In the genomic region with DNA sequence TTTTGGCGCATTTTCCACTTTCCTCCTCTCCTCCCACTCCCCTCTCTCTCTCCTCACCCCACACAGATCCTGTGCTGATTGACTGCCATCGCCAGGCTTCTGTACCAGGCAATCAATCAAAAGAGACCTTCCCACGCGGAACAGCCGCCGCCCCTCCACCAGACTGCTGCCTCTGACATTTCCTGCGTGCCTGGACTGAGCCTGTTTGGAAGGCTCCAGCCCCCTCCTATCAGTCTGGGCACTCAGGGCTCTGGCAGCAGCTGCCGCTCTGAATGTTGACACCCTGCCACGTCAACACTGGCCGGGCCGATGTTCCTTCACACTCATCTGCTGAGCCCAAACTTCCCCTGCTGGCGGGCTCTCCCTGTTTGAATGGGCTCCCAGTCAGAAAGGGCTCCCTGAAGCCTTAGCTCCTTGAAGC, we compare ENCODE assay signal across 2 cellular contexts.
TF ChIP-seq lines count a peak whose summit lies in the region.

No MANE protein-coding gene starts in this region.

TF ChIP-seq in GM12878, 131 proteins besides CTCF, POLR2A, EP300 and RAD21 (continued from another document):
- TF ChIP-seq, protein P1, sequence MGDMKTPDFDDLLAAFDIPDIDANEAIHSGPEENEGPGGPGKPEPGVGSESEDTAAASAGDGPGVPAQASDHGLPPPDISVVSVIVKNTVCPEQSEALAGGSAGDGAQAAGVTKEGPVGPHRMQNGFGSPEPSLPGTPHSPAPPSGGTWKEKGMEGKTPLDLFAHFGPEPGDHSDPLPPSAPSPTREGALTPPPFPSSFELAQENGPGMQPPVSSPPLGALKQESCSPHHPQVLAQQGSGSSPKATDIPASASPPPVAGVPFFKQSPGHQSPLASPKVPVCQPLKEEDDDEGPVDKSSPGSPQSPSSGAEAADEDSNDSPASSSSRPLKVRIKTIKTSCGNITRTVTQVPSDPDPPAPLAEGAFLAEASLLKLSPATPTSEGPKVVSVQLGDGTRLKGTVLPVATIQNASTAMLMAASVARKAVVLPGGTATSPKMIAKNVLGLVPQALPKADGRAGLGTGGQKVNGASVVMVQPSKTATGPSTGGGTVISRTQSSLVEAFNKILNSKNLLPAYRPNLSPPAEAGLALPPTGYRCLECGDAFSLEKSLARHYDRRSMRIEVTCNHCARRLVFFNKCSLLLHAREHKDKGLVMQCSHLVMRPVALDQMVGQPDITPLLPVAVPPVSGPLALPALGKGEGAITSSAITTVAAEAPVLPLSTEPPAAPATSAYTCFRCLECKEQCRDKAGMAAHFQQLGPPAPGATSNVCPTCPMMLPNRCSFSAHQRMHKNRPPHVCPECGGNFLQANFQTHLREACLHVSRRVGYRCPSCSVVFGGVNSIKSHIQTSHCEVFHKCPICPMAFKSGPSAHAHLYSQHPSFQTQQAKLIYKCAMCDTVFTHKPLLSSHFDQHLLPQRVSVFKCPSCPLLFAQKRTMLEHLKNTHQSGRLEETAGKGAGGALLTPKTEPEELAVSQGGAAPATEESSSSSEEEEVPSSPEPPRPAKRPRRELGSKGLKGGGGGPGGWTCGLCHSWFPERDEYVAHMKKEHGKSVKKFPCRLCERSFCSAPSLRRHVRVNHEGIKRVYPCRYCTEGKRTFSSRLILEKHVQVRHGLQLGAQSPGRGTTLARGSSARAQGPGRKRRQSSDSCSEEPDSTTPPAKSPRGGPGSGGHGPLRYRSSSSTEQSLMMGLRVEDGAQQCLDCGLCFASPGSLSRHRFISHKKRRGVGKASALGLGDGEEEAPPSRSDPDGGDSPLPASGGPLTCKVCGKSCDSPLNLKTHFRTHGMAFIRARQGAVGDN (IDR thresholded peaks at IDR 0.05), result peak; percentile 46; the same call in 1 of the 2 replicates
- TF ChIP-seq, protein P2, sequence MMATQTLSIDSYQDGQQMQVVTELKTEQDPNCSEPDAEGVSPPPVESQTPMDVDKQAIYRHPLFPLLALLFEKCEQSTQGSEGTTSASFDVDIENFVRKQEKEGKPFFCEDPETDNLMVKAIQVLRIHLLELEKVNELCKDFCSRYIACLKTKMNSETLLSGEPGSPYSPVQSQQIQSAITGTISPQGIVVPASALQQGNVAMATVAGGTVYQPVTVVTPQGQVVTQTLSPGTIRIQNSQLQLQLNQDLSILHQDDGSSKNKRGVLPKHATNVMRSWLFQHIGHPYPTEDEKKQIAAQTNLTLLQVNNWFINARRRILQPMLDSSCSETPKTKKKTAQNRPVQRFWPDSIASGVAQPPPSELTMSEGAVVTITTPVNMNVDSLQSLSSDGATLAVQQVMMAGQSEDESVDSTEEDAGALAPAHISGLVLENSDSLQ (IDR thresholded peaks at IDR 0.05), result peak; percentile 61
- TF ChIP-seq, protein P3, sequence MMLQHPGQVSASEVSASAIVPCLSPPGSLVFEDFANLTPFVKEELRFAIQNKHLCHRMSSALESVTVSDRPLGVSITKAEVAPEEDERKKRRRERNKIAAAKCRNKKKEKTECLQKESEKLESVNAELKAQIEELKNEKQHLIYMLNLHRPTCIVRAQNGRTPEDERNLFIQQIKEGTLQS (IDR thresholded peaks at IDR 0.05; ENCODE audit: borderline replicate concordance, extremely low read depth, low read depth, low read length), result no peak
- 0 out of 2 replicates have a peak, but pooled peaks have one; percentile 29 for TF ChIP-seq IKZF1 (conservative IDR thresholded peaks at IDR 0.05)
- TF ChIP-seq, protein P4, sequence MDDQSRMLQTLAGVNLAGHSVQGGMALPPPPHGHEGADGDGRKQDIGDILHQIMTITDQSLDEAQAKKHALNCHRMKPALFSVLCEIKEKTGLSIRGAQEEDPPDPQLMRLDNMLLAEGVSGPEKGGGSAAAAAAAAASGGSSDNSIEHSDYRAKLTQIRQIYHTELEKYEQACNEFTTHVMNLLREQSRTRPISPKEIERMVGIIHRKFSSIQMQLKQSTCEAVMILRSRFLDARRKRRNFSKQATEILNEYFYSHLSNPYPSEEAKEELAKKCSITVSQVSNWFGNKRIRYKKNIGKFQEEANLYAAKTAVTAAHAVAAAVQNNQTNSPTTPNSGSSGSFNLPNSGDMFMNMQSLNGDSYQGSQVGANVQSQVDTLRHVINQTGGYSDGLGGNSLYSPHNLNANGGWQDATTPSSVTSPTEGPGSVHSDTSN (IDR thresholded peaks at IDR 0.05; ENCODE audit: insufficient replicate concordance, low read depth, low read length), result peak; percentile 49
TF ChIP-seq in GM12878: peak in this region for 5.

TF ChIP-seq in liver, 16 proteins besides CTCF, POLR2A, EP300 and RAD21 (continued from another document):
- TF ChIP-seq, protein P5, sequence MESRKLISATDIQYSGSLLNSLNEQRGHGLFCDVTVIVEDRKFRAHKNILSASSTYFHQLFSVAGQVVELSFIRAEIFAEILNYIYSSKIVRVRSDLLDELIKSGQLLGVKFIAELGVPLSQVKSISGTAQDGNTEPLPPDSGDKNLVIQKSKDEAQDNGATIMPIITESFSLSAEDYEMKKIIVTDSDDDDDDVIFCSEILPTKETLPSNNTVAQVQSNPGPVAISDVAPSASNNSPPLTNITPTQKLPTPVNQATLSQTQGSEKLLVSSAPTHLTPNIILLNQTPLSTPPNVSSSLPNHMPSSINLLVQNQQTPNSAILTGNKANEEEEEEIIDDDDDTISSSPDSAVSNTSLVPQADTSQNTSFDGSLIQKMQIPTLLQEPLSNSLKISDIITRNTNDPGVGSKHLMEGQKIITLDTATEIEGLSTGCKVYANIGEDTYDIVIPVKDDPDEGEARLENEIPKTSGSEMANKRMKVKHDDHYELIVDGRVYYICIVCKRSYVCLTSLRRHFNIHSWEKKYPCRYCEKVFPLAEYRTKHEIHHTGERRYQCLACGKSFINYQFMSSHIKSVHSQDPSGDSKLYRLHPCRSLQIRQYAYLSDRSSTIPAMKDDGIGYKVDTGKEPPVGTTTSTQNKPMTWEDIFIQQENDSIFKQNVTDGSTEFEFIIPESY (IDR thresholded peaks at IDR 0.05), result no peak
- TF ChIP-seq, protein P3 (IDR thresholded peaks at IDR 0.05), result no peak
